9 cellular contexts compared by ENCODE assay signal in genomic region chr7:93117327-93117726, GRCh38. TPM values are rescaled to one million over a fixed set of nuclear protein-coding genes. Genes with fewer than 3 reads are reported as not detected.
DNase-seq lines count a peak whose midpoint lies in the region; ATAC-seq and TF ChIP-seq lines count a peak whose summit lies in the region.
"Had no signal": no experiment of that assay in that cellular context is flagged by ENCODE, and none has a peak within 500 bp of the region (broad histone marks: within the 10 kb centered on the region; RNA-seq: fewer than 3 reads in every experiment).

No MANE protein-coding gene starts in this region.

- DNase-seq in NB4 (ENCODE audit: low read depth) = no peak
- no peak for DNase-seq in sciatic nerve (ENCODE audit: low spot score)
- DNase-seq in Kasumi-1 (lab: John Stamatoyannopoulos, UW) = no peak
- no peak for DNase-seq in HCEC 1CT

- H3K27ac ChIP-seq in duodenal mucosa (ENCODE audit: low read depth, low read length) = no peak overlapping the region

- H3K36me3 ChIP-seq in duodenal mucosa (ENCODE audit: control insufficient read depth in 1 of 2, insufficient read depth in 2 of 2, low read length in 2 of 2) = peaks cover 0 to 5% of the 10 kb centered on the region in 2 donors

- H3K9ac ChIP-seq in duodenal mucosa (ENCODE audit: low read depth in 1 of 2, low read length in 2 of 2) = peak overlapping the region; percentile 19 to 53

- ATAC-seq in sciatic nerve (peak; percentile 29), HG03159 (IDR thresholded peaks at IDR 0.05; ENCODE audit: unreplicated experiment) (no peak), HG03039 (IDR thresholded peaks at IDR 0.05; ENCODE audit: unreplicated experiment) (no peak)

- no peaks in the 10 kb centered on the region for H3K9me3 ChIP-seq in duodenal mucosa (ENCODE audit: control insufficient read depth in 1 of 2, low read length in 2 of 2)

- H3K4me3 ChIP-seq in GM12875 (ENCODE audit: low read depth, low read length) (peak overlapping the region; percentile 49), NB4 (ENCODE audit: low read depth, low read length) (peak overlapping the region; percentile 65), duodenal mucosa (ENCODE audit: low read depth in 1 of 2, low read length in 2 of 2) (peak overlapping the region; percentile 69 to 74)

- H3K27me3 ChIP-seq in duodenal mucosa (ENCODE audit: control insufficient read depth in 1 of 2, insufficient read depth in 2 of 2, low read length in 2 of 2) = no peaks in the 10 kb centered on the region

- peaks cover 8 to 24% of the 10 kb centered on the region in 2 donors for H3K4me1 ChIP-seq in duodenal mucosa (ENCODE audit: control insufficient read depth in 1 of 2, insufficient read depth in 2 of 2, low read length in 2 of 2)

- intact Hi-C loops in sciatic nerve (cut with DNase I) = no loop called here

- TF ChIP-seq CTCF in GM12875 (IDR thresholded peaks at IDR 0.05; ENCODE audit: borderline replicate concordance, insufficient read depth, low read depth, low read length) (no peak), NB4 (IDR thresholded peaks at IDR 0.05; ENCODE audit: low read depth, low read length) (no peak)

- TF ChIP-seq POLR2A in NB4 (IDR thresholded peaks at IDR 0.05; ENCODE audit: extremely low read depth, insufficient read length) = no peak

RNA-seq across cellular contexts. Expression of gene SAMD9, which starts 0.5 kb away (rescaled TPM):
- 10.2 TPM for total RNA-seq in sciatic nerve
- total RNA-seq: H1 had no signal

RNA-seq across cellular contexts. Expression of gene SAMD9L, which starts 30.9 kb away (rescaled TPM):
- total RNA-seq in sciatic nerve = 28.4 TPM
- total RNA-seq: H1 had no signal
